ENCODE assay signal across 9 cellular contexts in the genomic region with DNA sequence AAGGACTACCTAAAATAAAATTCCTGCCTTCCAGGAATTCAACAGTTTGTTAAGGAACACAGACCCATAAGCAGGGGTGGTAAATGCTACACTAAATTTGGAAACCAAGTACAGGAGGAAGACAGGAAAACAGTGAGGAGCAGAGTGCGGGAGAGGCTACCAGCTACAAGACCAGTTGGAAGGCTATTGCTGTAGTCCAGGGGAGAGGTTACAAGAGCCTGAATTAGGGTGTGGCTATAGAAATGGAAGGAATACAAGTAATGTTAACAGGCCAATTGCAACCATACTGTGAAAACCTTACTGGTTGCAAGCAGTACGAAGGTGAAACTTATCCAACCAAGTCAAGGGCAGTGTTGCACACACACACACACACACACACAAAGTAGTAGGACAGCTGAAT. TPM values are rescaled to one million over a fixed set of nuclear protein-coding genes. Genes with fewer than 3 reads are reported as not detected.
DNase-seq lines count a peak whose midpoint lies in the region; ATAC-seq and TF ChIP-seq lines count a peak whose summit lies in the region.
"Had no signal": no experiment of that assay in that cellular context is flagged by ENCODE, and none has a peak within 500 bp of the region (broad histone marks: within the 10 kb centered on the region; RNA-seq: fewer than 3 reads in every experiment).

No MANE protein-coding gene starts in this region.

- H3K9me3 ChIP-seq in skeletal muscle tissue (ENCODE audit: control insufficient read depth in 3 of 3, low read length in 3 of 3) (no peaks in the 10 kb centered on the region), uterus (no peaks in the 10 kb centered on the region)

- TF ChIP-seq POLR2A in uterus (IDR thresholded peaks at IDR 0.05), result no peak

- peak; percentile 14 to 31 for DNase-seq in SHP77 (lab: John Stamatoyannopoulos, UW)
- no peak for DNase-seq in SHP77 treated with DMSO at 0.1 percent for 48 hours (lab: John Stamatoyannopoulos, UW)
- DNase-seq in SW480 (ENCODE audit: low spot score), result peak; percentile 67
- peak; percentile 3 for DNase-seq in fibroblast of peridontal ligament (ENCODE audit: extremely low read depth)
- no peak for DNase-seq in uterus
- DNase-seq in DMS153 treated with DMSO at 0.1 percent for 48 hours (lab: John Stamatoyannopoulos, UW; ENCODE audit: unreplicated experiment), result no peak

- intact Hi-C loops in uterus (cut with DNase I; ENCODE audit: low total_unique reads), result no loop called here

- H3K27me3 ChIP-seq in skeletal muscle tissue (ENCODE audit: control insufficient read depth in 3 of 3, insufficient read depth in 3 of 3, low read length in 3 of 3), result peaks cover 0 to 2% (median 0%) of the 10 kb centered on the region in 3 donors
- H3K27me3 ChIP-seq in uterus, result no peaks in the 10 kb centered on the region

- TF ChIP-seq CTCF in uterus (IDR thresholded peaks at IDR 0.05), result no peak

- peak overlapping the region in 2 of 3 donors; percentile 94 to 95 for H3K9ac ChIP-seq in skeletal muscle tissue (ENCODE audit: low read depth in 1 of 3, low read length in 3 of 3)

- H3K27ac ChIP-seq in skeletal muscle tissue (ENCODE audit: low read depth, low read length) (peak overlapping the region; percentile 97), uterus (peak overlapping the region in 1 of 2 donors; percentile 94)

- H3K36me3 ChIP-seq in skeletal muscle tissue (ENCODE audit: control insufficient read depth in 3 of 3, insufficient read depth in 3 of 3, low read length in 3 of 3) (peaks cover 0 to 6% (median 4%) of the 10 kb centered on the region in 3 donors), uterus (no peaks in the 10 kb centered on the region)

- H3K4me1 ChIP-seq in skeletal muscle tissue (ENCODE audit: control insufficient read depth in 3 of 3, insufficient read depth in 3 of 3, low read length in 3 of 3) (peaks cover 16 to 30% (median 25%) of the 10 kb centered on the region in 3 donors), uterus (peaks cover 0 to 4% of the 10 kb centered on the region in 2 donors)

- ATAC-seq in GM18907 (IDR thresholded peaks at IDR 0.05; ENCODE audit: unreplicated experiment), result no peak

- H3K4me3 ChIP-seq in skeletal muscle tissue (ENCODE audit: low read length in 3 of 3), result peak overlapping the region; percentile 89 to 95 (median 92)
- H3K4me3 ChIP-seq in uterus, result peak overlapping the region in 1 of 2 donors; percentile 78

RNA-seq across cellular contexts. Expression of a gene that starts 0.9 kb away (rescaled TPM):
- 60.5 TPM for total RNA-seq in skeletal muscle tissue
- total RNA-seq in uterus, result 10 to 100 TPM; 38.7 to 85.1 (median 64.6) TPM

RNA-seq across cellular contexts. Expression of a gene that starts 11.5 kb away (rescaled TPM):
- total RNA-seq in skeletal muscle tissue (17.2 TPM), uterus (10 to 100 TPM; 12.4 to 41.8 (median 25.3) TPM)

RNA-seq across cellular contexts. Expression of a gene that starts 54.0 kb away (rescaled TPM):
- total RNA-seq in skeletal muscle tissue (not detected), uterus (not detected)
- total RNA-seq: activated CD8-positive, alpha-beta memory T cell treated with anti-CD3 and anti-CD28 coated beads for 36 hours had no signal

Comparison
In these comparisons a context has a peak if more than half of its experiments do, and no peak if none do; other contexts are left out.
1. DNase-seq: peak in SHP77 (2 of 2), SW480 (single experiment) and fibroblast of peridontal ligament (single experiment); none in SHP77 treated with DMSO at 0.1 percent for 48 hours (single experiment), uterus (0 of 2) and DMS153 treated with DMSO at 0.1 percent for 48 hours (single experiment).